ENCODE assay signal across 10 cellular contexts in the genomic region with DNA sequence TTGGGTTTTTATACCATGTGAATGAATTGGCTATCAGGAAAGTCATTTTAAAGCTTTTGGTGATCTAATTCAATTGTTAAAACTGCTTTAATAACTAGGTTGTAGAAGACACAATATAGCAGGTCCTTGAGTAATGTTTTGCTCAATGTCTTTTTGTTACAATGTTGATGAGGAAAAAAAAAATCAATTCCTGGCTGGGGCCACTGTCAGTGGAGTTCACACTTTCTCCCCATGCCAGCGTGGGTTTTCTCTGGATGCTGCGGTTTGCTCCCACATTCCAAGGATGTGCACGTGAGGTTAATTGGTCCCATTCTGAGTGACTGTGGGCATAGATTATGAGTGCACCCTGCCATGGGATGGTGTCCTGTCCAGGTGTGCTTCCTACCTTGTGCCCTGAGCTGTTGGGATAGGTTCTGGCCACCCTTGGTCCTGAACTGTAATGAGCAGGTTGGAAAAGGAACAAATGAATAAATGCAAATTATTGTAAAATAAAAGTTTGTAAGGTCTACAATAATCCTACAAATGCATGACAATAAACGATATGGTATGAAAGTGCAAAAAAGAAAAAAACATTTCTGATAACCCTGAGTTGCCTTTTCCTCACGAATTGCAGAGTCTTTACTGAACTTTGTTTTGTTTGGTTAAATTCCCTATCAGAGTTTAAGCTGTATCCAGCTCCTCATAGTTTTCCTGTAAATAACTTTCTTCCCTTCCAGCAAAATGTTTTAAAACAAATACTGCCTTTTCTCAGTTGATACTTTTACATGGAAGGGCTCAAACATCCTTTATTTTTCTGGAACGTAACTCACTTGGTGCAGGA.
"Had no signal": no experiment of that assay in that cellular context is flagged by ENCODE, and none has a peak within 500 bp of the region (broad histone marks: within the 10 kb centered on the region; RNA-seq: fewer than 3 reads in every experiment).

No MANE protein-coding gene starts in this region.

- H3K9ac ChIP-seq: GM23248, KMS-11 had no signal

- H2AFZ ChIP-seq: GM23248 had no signal

- H3K4me2 ChIP-seq: KMS-11 had no signal

- DNase-seq: GM23248, GOT3, H7, HFFc6, Karpas-422, KBM-7 had no signal

- H3K9me3 ChIP-seq: HAP-1 had no signal

- H3K4me1 ChIP-seq: HAP-1 had no signal

- FAIRE-seq: HTR-8/SVneo had no signal

- ATAC-seq: HCT116 had no signal

- H3K27ac ChIP-seq: GM23248, KMS-11 had no signal

- H3K4me3 ChIP-seq: GM23248, HAP-1 had no signal

- H3K36me3 ChIP-seq: HAP-1 had no signal
